19 cellular contexts compared by ENCODE assay signal in genomic region chr15:99228120-99228770, GRCh38. TPM values are rescaled to one million over a fixed set of nuclear protein-coding genes. Genes with fewer than 3 reads are reported as not detected.
A peak's percentile ranks its signal among the peaks of the same experiment; 100 is the strongest.
DNase-seq lines count a peak whose midpoint lies in the region; ATAC-seq, FAIRE-seq and TF ChIP-seq lines count a peak whose summit lies in the region.
"Had no signal": no experiment of that assay in that cellular context is flagged by ENCODE, and none has a peak within 500 bp of the region (broad histone marks: within the 10 kb centered on the region; RNA-seq: fewer than 3 reads in every experiment).

No MANE protein-coding gene starts in this region.

- no peak for TF ChIP-seq RAD21 in A549 (conservative IDR thresholded peaks at IDR 0.05 in 1 of 2, IDR thresholded peaks at IDR 0.05 in 1 of 2)

- H2AK5ac ChIP-seq in mesendoderm (ENCODE audit: low read length) = no peak overlapping the region

- no peaks in the 10 kb centered on the region for H3K36me3 Mint-ChIP-seq in activated CD4-positive, alpha-beta T cell treated with anti-CD3 and anti-CD28 coated beads, Interleukin-2, amount 10 ng/mL, durations not matched to agents 24 days and 14 days (ENCODE audit: low read depth)

- no peak overlapping the region for H3K23ac ChIP-seq in mesendoderm (ENCODE audit: low read length)

- no peaks in the 10 kb centered on the region for H3K79me1 ChIP-seq in mesendoderm (ENCODE audit: low read length)

- H3K18ac ChIP-seq in mesendoderm (ENCODE audit: low read length) = no peak overlapping the region

- H3K4me2 ChIP-seq in A549 (no peak overlapping the region), mesendoderm (ENCODE audit: low read length) (no peak overlapping the region)

- H3K4me3 ChIP-seq in A549 = no peak overlapping the region
- H3K4me3 ChIP-seq in mesendoderm (ENCODE audit: low read length) = no peak overlapping the region
- H3K4me3 ChIP-seq: GM23248, HAP-1 had no signal

- H2BK120ac ChIP-seq in mesendoderm (ENCODE audit: low read depth, low read length) = no peak overlapping the region

- POLR2A ChIA-PET in A549 (lab: Yijun Ruan, JAX) = no interaction called here

- CTCF ChIA-PET in A549 (lab: Yijun Ruan, JAX) = interaction anchor here (0.9 to 6.5 kb wide), 5 partner anchors 13 to 787 kb away, joined by 3 to 48 read pairs (median 4); no protein-coding TSS in a partner anchor

- no peak overlapping the region for H3K9ac ChIP-seq in mesendoderm (ENCODE audit: low read length)
- H3K9ac ChIP-seq: GM23248 had no signal

- peaks cover 3% of the 10 kb centered on the region for H3K27me3 Mint-ChIP-seq in activated CD4-positive, alpha-beta T cell treated with anti-CD3 and anti-CD28 coated beads, Interleukin-2, amount 10 ng/mL, durations not matched to agents 24 days and 14 days
- H3K27me3 Mint-ChIP-seq: CD4-positive, alpha-beta T cell had no signal

- no peak overlapping the region for H3K27ac Mint-ChIP-seq in activated CD4-positive, alpha-beta T cell treated with anti-CD3 and anti-CD28 coated beads, Interleukin-2, amount 10 ng/mL, durations not matched to agents 24 days and 14 days
- H3K27ac Mint-ChIP-seq: CD4-positive, alpha-beta T cell had no signal

- H3K4me3 Mint-ChIP-seq in activated CD4-positive, alpha-beta T cell treated with anti-CD3 and anti-CD28 coated beads, Interleukin-2, amount 10 ng/mL, durations not matched to agents 24 days and 14 days = no peak overlapping the region
- H3K4me3 Mint-ChIP-seq: CD4-positive, alpha-beta T cell had no signal

- no peaks in the 10 kb centered on the region for H3K4me1 Mint-ChIP-seq in activated CD4-positive, alpha-beta T cell treated with anti-CD3 and anti-CD28 coated beads, Interleukin-2, amount 10 ng/mL, durations not matched to agents 24 days and 14 days

- H3K36me3 ChIP-seq in mesendoderm (ENCODE audit: control insufficient read depth, insufficient read depth, low read length) = peaks cover 5% of the 10 kb centered on the region
- H3K36me3 ChIP-seq: BE2C, HAP-1 had no signal

- H2BK5ac ChIP-seq in mesendoderm (ENCODE audit: low read length) = no peak overlapping the region

- FAIRE-seq in A549 (lab: Jason Lieb, UNC) = peak; percentile 13
- FAIRE-seq: D721Med, GM12892, GM18507 had no signal

- 81% methylated on average over 3 of the region's 3 CpGs for WGBS in A549 (ENCODE audit: missing lambda C conversion rate)
- no CpG with 5 or more reads among the region's 3 CpGs for WGBS in mesendoderm (ENCODE audit: extremely low coverage, insufficient coverage, low lambda C conversion rate)

- intact Hi-C loops in activated CD4-positive, alpha-beta T cell treated with anti-CD3 and anti-CD28 coated beads, Interleukin-2, amount 10 ng/mL, durations not matched to agents 24 days and 14 days (cut with micrococcal nuclease) = no loop called here

- no peak overlapping the region for H3K56ac ChIP-seq in mesendoderm (ENCODE audit: low read length)

- no peaks in the 10 kb centered on the region for H3K4me1 ChIP-seq in A549
- H3K4me1 ChIP-seq in mesendoderm (ENCODE audit: control insufficient read depth, low read depth, low read length) = no peaks in the 10 kb centered on the region
- H3K4me1 ChIP-seq: BE2C, Caco-2, HAP-1 had no signal

- no peak overlapping the region for H3K4ac ChIP-seq in mesendoderm (ENCODE audit: low read depth, low read length)

- DNase-seq in activated CD4-positive, alpha-beta T cell treated with anti-CD3 and anti-CD28 coated beads, Interleukin-2, amount 10 ng/mL, durations not matched to agents 24 days and 14 days = peak; percentile 22
- DNase-seq in activated CD4-positive, alpha-beta T cell treated with anti-CD3 and anti-CD28 coated beads, Interleukin-2, amount 50 U/mL, for 48 hours = no peak
- DNase-seq in A549 (ENCODE audit: low read depth in 1 of 2, low spot score in 1 of 2) = no peak
- DNase-seq in mesendoderm = no peak
- DNase-seq in DMS53 treated with DMSO at 0.1 percent for 48 hours (lab: John Stamatoyannopoulos, UW; ENCODE audit: unreplicated experiment) = no peak
- no peak for DNase-seq in NCI-H1105 treated with DMSO at 0.1 percent for 48 hours (lab: John Stamatoyannopoulos, UW)
- DNase-seq: ACHN; BE2C; C1 segment of cervical spinal cord; Caco-2; CD4-positive, alpha-beta T cell; DMS79; GDM1; GM23248 had no signal

- H3K27ac ChIP-seq in A549 (no peak overlapping the region), VCaP (peak overlapping the region; percentile 70), mesendoderm (ENCODE audit: low read depth, low read length) (no peak overlapping the region)
- H3K27ac ChIP-seq: GM23248 had no signal

- H3K79me2 ChIP-seq in mesendoderm (ENCODE audit: control insufficient read depth, insufficient read depth, low read length) = no peaks in the 10 kb centered on the region

- TF ChIP-seq CTCF in A549 (IDR thresholded peaks at IDR 0.05) = no peak
- no peak for TF ChIP-seq CTCF in VCaP (conservative IDR thresholded peaks at IDR 0.05)

- no peak for TF ChIP-seq EP300 in A549 (IDR thresholded peaks at IDR 0.05)

- no peaks in the 10 kb centered on the region for H3K9me3 ChIP-seq in A549
- H3K9me3 ChIP-seq: BE2C, Caco-2, HAP-1 had no signal

- H2BK15ac ChIP-seq in mesendoderm (replicated peaks; ENCODE audit: low read depth) = no peak overlapping the region

- no peak for TF ChIP-seq POLR2A in A549 (IDR thresholded peaks at IDR 0.05; ENCODE audit: low read length)

- no peak for ATAC-seq in A549

- H4K5ac ChIP-seq in mesendoderm (ENCODE audit: low read length) = no peak overlapping the region

- H4K8ac ChIP-seq in mesendoderm (ENCODE audit: low read depth, low read length) = no peak overlapping the region

- no peaks in the 10 kb centered on the region for H3K27me3 ChIP-seq in mesendoderm (ENCODE audit: insufficient read depth, low read length, poor library complexity)
- H3K27me3 ChIP-seq: BE2C had no signal

- H3K9me3 Mint-ChIP-seq in activated CD4-positive, alpha-beta T cell treated with anti-CD3 and anti-CD28 coated beads, Interleukin-2, amount 10 ng/mL, durations not matched to agents 24 days and 14 days = peaks cover 4% of the 10 kb centered on the region

TF ChIP-seq in A549, 52 proteins besides CTCF, POLR2A, EP300 and RAD21:
- TF ChIP-seq SREBF2 (IDR thresholded peaks at IDR 0.05) = no peak
- TF ChIP-seq FOSB (CRISPR knock-in tag; IDR thresholded peaks at IDR 0.05) = no peak
- no peak for TF ChIP-seq CEBPB (IDR thresholded peaks at IDR 0.05)
- no peak for TF ChIP-seq E2F6 (IDR thresholded peaks at IDR 0.05; ENCODE audit: borderline replicate concordance, low read depth)
- no peak for TF ChIP-seq HOXA7 (CRISPR knock-in tag; IDR thresholded peaks at IDR 0.05)
- no peak for TF ChIP-seq RNF2 (IDR thresholded peaks at IDR 0.05; ENCODE audit: borderline replicate concordance, low read depth)
- TF ChIP-seq SMC3 (IDR thresholded peaks at IDR 0.05) = no peak
- TF ChIP-seq ZSCAN20 (CRISPR knock-in tag; IDR thresholded peaks at IDR 0.05) = no peak
- no peak for TF ChIP-seq ESRRA (IDR thresholded peaks at IDR 0.05; ENCODE audit: borderline replicate concordance, low read length)
- TF ChIP-seq RFX5 (IDR thresholded peaks at IDR 0.05) = no peak
- TF ChIP-seq KDM1A (IDR thresholded peaks at IDR 0.05; ENCODE audit: low read depth) = no peak
- no peak for TF ChIP-seq ZFP36 (IDR thresholded peaks at IDR 0.05; ENCODE audit: borderline replicate concordance, partially characterized antibody)
- TF ChIP-seq CHD2 (IDR thresholded peaks at IDR 0.05; ENCODE audit: low read length, partially characterized antibody) = no peak
- TF ChIP-seq ELK1 (IDR thresholded peaks at IDR 0.05; ENCODE audit: low read depth, low read length) = no peak
- TF ChIP-seq CBX8 (IDR thresholded peaks at IDR 0.05) = no peak
- no peak for TF ChIP-seq POLR2AphosphoS2 (conservative IDR thresholded peaks at IDR 0.05; ENCODE audit: low read length)
- TF ChIP-seq TP53 (CRISPR knock-in tag; IDR thresholded peaks at IDR 0.05) = no peak

RNA-seq across cellular contexts. Expression of gene TTC23, which starts 21.1 kb away (rescaled TPM):
- 4.7 and 6.0 TPM in 2 replicates for total RNA-seq in activated CD4-positive, alpha-beta T cell treated with anti-CD3 and anti-CD28 coated beads, Interleukin-2, amount 10 ng/mL, durations not matched to agents 24 days and 14 days
- polyA plus RNA-seq in A549 (2011; rRNA removed) = 7.0 and 18.7 TPM in 2 replicates
- polyA plus RNA-seq in A549 (2012; cell fraction: cytosol; rRNA removed) = 2.3 and 3.7 TPM in 2 replicates
- 3.4 and 6.9 TPM in 2 replicates for polyA plus RNA-seq in A549 (2012; cell fraction: nucleus; rRNA removed)
- polyA plus RNA-seq in A549 (2017; fragmentation: RNase III; extraction: RNeasy Plus Mini Kit Qiagen cat#74134 plus additional on column Dnase treatment) = 16.5 to 17.4 TPM (median 17.4 TPM) in 3 replicates
- 7.9 and 8.4 TPM in 2 replicates for polyA minus RNA-seq in A549 (2011; rRNA and poly(A)+ RNA removed)
- polyA plus RNA-seq in mesendoderm (2013, experiment 1 of 2) = 12.7 TPM
- 12.5 TPM for polyA plus RNA-seq in mesendoderm (2013, experiment 2 of 2)

RNA-seq across cellular contexts. Expression of gene LRRC28, which starts 23.0 kb away (rescaled TPM):
- total RNA-seq in activated CD4-positive, alpha-beta T cell treated with anti-CD3 and anti-CD28 coated beads, Interleukin-2, amount 10 ng/mL, durations not matched to agents 24 days and 14 days = 15.1 and 16.7 TPM in 2 replicates
- polyA plus RNA-seq in A549 (2011; rRNA removed) (62.4 and 75.0 TPM in 2 replicates), A549 (2017; fragmentation: RNase III; extraction: RNeasy Plus Mini Kit Qiagen cat#74134 plus additional on column Dnase treatment) (18.2 to 22.3 TPM (median 19.6 TPM) in 3 replicates)
- polyA plus RNA-seq in A549 (2012; cell fraction: cytosol; rRNA removed) = 20.4 and 23.3 TPM in 2 replicates
- 7.8 and 13.6 TPM in 2 replicates for polyA plus RNA-seq in A549 (2012; cell fraction: nucleus; rRNA removed)
- 50.7 and 58.5 TPM in 2 replicates for polyA minus RNA-seq in A549 (2011; rRNA and poly(A)+ RNA removed)
- polyA plus RNA-seq in mesendoderm (2013, experiment 1 of 2) = 9.8 TPM
- polyA plus RNA-seq in mesendoderm (2013, experiment 2 of 2) = 11.6 TPM
